Comparison of ENCODE assay signal across 8 cellular contexts in the genomic region with DNA sequence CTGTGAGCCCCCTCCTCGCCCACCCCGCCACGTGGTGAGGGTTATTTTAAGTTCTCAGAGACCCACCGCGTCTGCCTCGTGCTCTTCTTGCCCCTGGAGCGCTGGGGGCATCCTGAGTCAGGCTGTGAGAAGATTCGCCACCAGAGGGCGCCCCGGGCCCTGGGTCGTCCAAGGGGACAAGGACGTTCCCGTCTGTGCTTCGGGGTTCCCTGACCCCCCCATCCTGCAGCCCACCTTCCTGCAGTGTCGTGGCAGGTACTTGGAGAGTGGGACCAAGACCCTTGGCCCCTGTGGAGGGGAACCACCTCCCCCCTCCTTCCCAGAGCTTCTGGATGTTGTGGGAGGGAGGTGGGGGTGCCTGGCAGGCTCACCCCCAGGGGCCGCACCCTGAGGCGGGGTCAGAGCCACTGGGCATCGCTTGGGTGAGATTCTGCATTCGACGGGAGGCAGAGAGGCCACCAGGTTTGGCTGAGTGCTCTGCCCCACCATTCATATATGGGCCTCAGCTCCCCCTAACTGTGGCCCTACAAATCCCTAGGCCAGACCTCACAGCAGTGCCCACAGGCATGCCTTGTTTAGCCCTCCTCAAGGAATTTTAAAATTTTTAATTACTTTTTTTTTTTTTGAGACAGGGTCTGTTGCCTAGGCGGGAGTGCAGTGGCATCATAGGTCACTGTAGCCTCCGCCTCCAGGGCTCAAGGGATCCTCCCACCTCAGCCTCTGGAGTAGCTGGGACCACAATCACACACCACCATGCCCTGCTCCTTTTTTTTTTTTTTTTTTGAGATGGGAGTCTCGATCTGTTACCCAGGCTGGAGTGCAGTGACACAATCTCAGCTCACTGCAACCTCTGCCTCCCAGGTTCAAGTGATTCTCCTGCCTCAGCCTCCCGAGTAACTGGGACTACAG. TPM values are rescaled to one million over a fixed set of nuclear protein-coding genes. Genes with fewer than 3 reads are reported as not detected.
A peak's percentile ranks its signal among the peaks of the same experiment; 100 is the strongest.
DNase-seq lines count a peak whose midpoint lies in the region; ATAC-seq and TF ChIP-seq lines count a peak whose summit lies in the region.

No MANE protein-coding gene starts in this region.

- H3K27me3 ChIP-seq in Caco-2 (replicated peaks; ENCODE audit: control insufficient read depth, insufficient read depth, low read length): no peaks in the 10 kb centered on the region
- no peaks in the 10 kb centered on the region for H3K27me3 ChIP-seq in HAP-1 (ENCODE audit: low read depth)
- H3K27me3 ChIP-seq in esophagus squamous epithelium: no peaks in the 10 kb centered on the region
- H3K27me3 ChIP-seq in neural progenitor cell: no peaks in the 10 kb centered on the region
- no peaks in the 10 kb centered on the region for H3K27me3 ChIP-seq in suprapubic skin

- no peaks in the 10 kb centered on the region for H3K9me3 Mint-ChIP-seq in Caco-2 (ENCODE audit: unreplicated experiment)
- no peaks in the 10 kb centered on the region for H3K9me3 Mint-ChIP-seq in neural progenitor cell

- H3K36me3 Mint-ChIP-seq in Caco-2 (ENCODE audit: insufficient read depth, unreplicated experiment) (peaks cover 38% of the 10 kb centered on the region), neural progenitor cell (no peaks in the 10 kb centered on the region)

- H3K27ac ChIP-seq in OCI-LY7 (ENCODE audit: low read depth, low read length, poor library complexity, severe bottlenecking) (peak overlapping the region; percentile 8), esophagus squamous epithelium (no peak overlapping the region), neural progenitor cell (no peak overlapping the region), suprapubic skin (no peak overlapping the region)

- H3K9me2 ChIP-seq in OCI-LY7 (ENCODE audit: insufficient read depth, low read length): no peaks in the 10 kb centered on the region

- TF ChIP-seq POLR2A in esophagus squamous epithelium (IDR thresholded peaks at IDR 0.05) (no peak), suprapubic skin (IDR thresholded peaks at IDR 0.05) (no peak)

- TF ChIP-seq CTCF in Caco-2 (IDR thresholded peaks at IDR 0.05; ENCODE audit: insufficient read depth in 1 of 2, low read depth in 1 of 2, low read length in 1 of 2, severe bottlenecking in 1 of 2, unreplicated experiment in 1 of 2) (peak; percentile 84 to 88), OCI-LY7 (conservative IDR thresholded peaks at IDR 0.05; ENCODE audit: low read length) (peak; percentile 93), esophagus squamous epithelium (IDR thresholded peaks at IDR 0.05) (peak; percentile 72 to 95 (median 88)), neural progenitor cell (IDR thresholded peaks at IDR 0.05) (peak; percentile 89), suprapubic skin (IDR thresholded peaks at IDR 0.05) (peak; percentile 61 to 88)

- H3K27me3 Mint-ChIP-seq in Caco-2 (ENCODE audit: insufficient read depth, unreplicated experiment) (no peaks in the 10 kb centered on the region), neural progenitor cell (ENCODE audit: insufficient read depth, low read depth) (peaks cover 8% of the 10 kb centered on the region)

- H3K79me2 ChIP-seq in OCI-LY7 (ENCODE audit: insufficient read depth, low read depth, low read length) (no peaks in the 10 kb centered on the region), neural progenitor cell (ENCODE audit: low read depth) (no peaks in the 10 kb centered on the region)

- H3K4me2 ChIP-seq in OCI-LY7 (ENCODE audit: low read length): peak overlapping the region; percentile 26; the same call in 1 of the 2 replicates
- H3K4me2 ChIP-seq in neural progenitor cell: no peak overlapping the region

- no peak overlapping the region for H3K4me3 Mint-ChIP-seq in Caco-2 (ENCODE audit: unreplicated experiment)
- H3K4me3 Mint-ChIP-seq in neural progenitor cell: no peak overlapping the region

- H3K4me1 ChIP-seq in Caco-2: peaks cover 16% of the 10 kb centered on the region
- peaks cover 4% of the 10 kb centered on the region for H3K4me1 ChIP-seq in HAP-1
- peaks cover 32% of the 10 kb centered on the region for H3K4me1 ChIP-seq in OCI-LY7 (ENCODE audit: insufficient read depth, low read length, poor library complexity, severe bottlenecking)
- peaks cover 12 to 27% (median 13%) of the 10 kb centered on the region in 3 donors for H3K4me1 ChIP-seq in esophagus squamous epithelium
- H3K4me1 ChIP-seq in neural progenitor cell: peaks cover 1% of the 10 kb centered on the region
- H3K4me1 ChIP-seq in suprapubic skin: peaks cover 14% of the 10 kb centered on the region

- H3K36me3 ChIP-seq in Caco-2 (ENCODE audit: control insufficient read depth, insufficient read depth, low read length): no peaks in the 10 kb centered on the region; the same call in none of the 2 replicates
- H3K36me3 ChIP-seq in HAP-1 (replicated peaks): peaks cover 36% of the 10 kb centered on the region
- H3K36me3 ChIP-seq in OCI-LY7 (ENCODE audit: insufficient read depth, low read length): peaks cover 23% of the 10 kb centered on the region; the same call in 1 of the 2 replicates
- H3K36me3 ChIP-seq in esophagus squamous epithelium: peaks cover 0 to 24% (median 0%) of the 10 kb centered on the region in 3 donors
- H3K36me3 ChIP-seq in neural progenitor cell: no peaks in the 10 kb centered on the region
- H3K36me3 ChIP-seq in suprapubic skin: peaks cover 9% of the 10 kb centered on the region

- no TSS peak for BruUV-seq in Caco-2 (replicated peaks; lab: Mats Ljungman, UMichigan)
- no TSS peak for BruUV-seq in OCI-LY7 (replicated peaks; lab: Mats Ljungman, UMichigan)

- intact Hi-C loops in Caco-2 (cut with micrococcal nuclease; ENCODE audit: unreplicated experiment): loop anchor here (1.0 kb wide), 1 partner anchor 18 kb away; no protein-coding TSS in a partner anchor
- intact Hi-C loops in OCI-LY7 (cut with micrococcal nuclease; ENCODE audit: unreplicated experiment): loop anchor here (1.0 kb wide), 1 partner anchor 18 kb away; no protein-coding TSS in a partner anchor
- intact Hi-C loops in esophagus squamous epithelium (cut with DNase I): no loop called here

- 56 to 75% methylated on average over 5 to 6 of the region's 24 CpGs for WGBS in esophagus squamous epithelium, 2 donors
- 42% methylated on average over 13 of the region's 24 CpGs for WGBS in suprapubic skin

- H3K4me1 Mint-ChIP-seq in Caco-2 (ENCODE audit: low read depth, unreplicated experiment) (peaks cover 11% of the 10 kb centered on the region), neural progenitor cell (peaks cover 3% of the 10 kb centered on the region)

- H4K20me1 ChIP-seq in OCI-LY7 (ENCODE audit: insufficient read depth, low read length) (no peaks in the 10 kb centered on the region), neural progenitor cell (ENCODE audit: low read depth) (peaks cover 7% of the 10 kb centered on the region)

- TF ChIP-seq EP300 in suprapubic skin (IDR thresholded peaks at IDR 0.05): no peak

- H3K4me3 ChIP-seq in Caco-2 (ENCODE audit: low read depth, low read length) (no peak overlapping the region), HAP-1 (no peak overlapping the region), OCI-LY7 (ENCODE audit: low read depth, low read length, poor library complexity, severe bottlenecking) (no peak overlapping the region), esophagus squamous epithelium (no peak overlapping the region), neural progenitor cell (no peak overlapping the region), suprapubic skin (no peak overlapping the region)

- H2AFZ ChIP-seq in OCI-LY7 (ENCODE audit: low read length) (no peak overlapping the region), neural progenitor cell (replicated peaks) (no peak overlapping the region)

- H3K27ac Mint-ChIP-seq in Caco-2 (ENCODE audit: unreplicated experiment): peak overlapping the region; percentile 77
- no peak overlapping the region for H3K27ac Mint-ChIP-seq in neural progenitor cell

- in situ Hi-C loops in HAP-1 (cut with MboI; ENCODE audit: low sequenced_read_pairs): loop anchor here (5.0 kb wide), 1 partner anchor 84 kb away; no protein-coding TSS in a partner anchor

- POLR2A ChIA-PET in Caco-2 (lab: Charles Lee) (no interaction called here), OCI-LY7 (lab: Charles Lee) (interaction anchor here (0.6 to 0.7 kb wide), 2 partner anchors 13 to 289 kb away, joined by 3 read pairs; no protein-coding TSS in a partner anchor)

- CTCF ChIA-PET in Caco-2 (lab: Charles Lee): interaction anchor here (0.6 to 4.9 kb wide), 6 partner anchors 18 to 277 kb away, joined by 3 to 53 read pairs (median 4); partner anchors contain the start of gene RHOF
- CTCF ChIA-PET in OCI-LY7 (lab: Charles Lee; ENCODE audit: unreplicated experiment): interaction anchor here (0.6 to 1.1 kb wide), 2 partner anchors 10 to 17 kb away, joined by 5 to 7 read pairs; partner anchors contain the start of gene RHOF

- no peaks in the 10 kb centered on the region for H3K9me3 ChIP-seq in Caco-2
- H3K9me3 ChIP-seq in HAP-1: no peaks in the 10 kb centered on the region
- H3K9me3 ChIP-seq in OCI-LY7 (ENCODE audit: low read length): no peaks in the 10 kb centered on the region
- H3K9me3 ChIP-seq in esophagus squamous epithelium: no peaks in the 10 kb centered on the region
- H3K9me3 ChIP-seq in neural progenitor cell (ENCODE audit: low read depth): no peaks in the 10 kb centered on the region
- H3K9me3 ChIP-seq in suprapubic skin: no peaks in the 10 kb centered on the region

- DNase-seq in Caco-2 (peak; percentile 72 to 84), HAP-1 (ENCODE audit: low spot score in 2 of 2) (peak; percentile 38 to 91), OCI-LY7 (ENCODE audit: low spot score) (peak; percentile 85), activated T-cell treated with anti-CD3 and anti-CD28 coated beads for 48 hours (ENCODE audit: low read depth) (peak; percentile 85), esophagus squamous epithelium (lab: John Stamatoyannopoulos, UW) (no peak), neural progenitor cell (ENCODE audit: low spot score) (peak; percentile 89), suprapubic skin (ENCODE audit: low spot score in 2 of 2) (peak; percentile 91 to 92)

- H3K9ac ChIP-seq in neural progenitor cell: no peak overlapping the region

- ATAC-seq in HG03175 (IDR thresholded peaks at IDR 0.05; ENCODE audit: unreplicated experiment): no peak

- peaks cover 14% of the 10 kb centered on the region for H3F3A ChIP-seq in neural progenitor cell (ENCODE audit: low read depth)

RNA-seq across cellular contexts. Expression of gene RHOF, which starts 17.0 kb away (rescaled TPM):
- total RNA-seq in Caco-2 (2022) (33.8 and 36.7 TPM in 2 replicates), OCI-LY7 (2022) (45.7 and 53.7 TPM in 2 replicates), esophagus squamous epithelium (10 to 100 TPM in 1 of 4 donors, 1 to 10 TPM in 3; 3.2 to 20.4 (median 6.2) TPM), neural progenitor cell (ENCODE audit: low replicate concordance) (20.1 and 30.8 TPM in 2 replicates), suprapubic skin (10 to 100 TPM in 3 of 4 donors, 1 to 10 TPM in 1; 6.6 to 20.4 (median 17.5) TPM)
- total RNA-seq in OCI-LY7 (2014; rRNA removed; shearing (Covaris generic)): 23.5 and 29.2 TPM in 2 replicates

RNA-seq across cellular contexts. Expression of gene SETD1B, which starts 27.4 kb away (rescaled TPM):
- 16.8 and 17.6 TPM in 2 replicates for total RNA-seq in Caco-2 (2022)
- total RNA-seq in OCI-LY7 (2014; rRNA removed; shearing (Covaris generic)): 3.3 and 4.7 TPM in 2 replicates
- total RNA-seq in OCI-LY7 (2022): 22.5 and 24.3 TPM in 2 replicates
- total RNA-seq in esophagus squamous epithelium: 10 to 100 TPM in 3 of 4 donors, 1 to 10 TPM in 1; 5.6 to 14.4 (median 10.6) TPM
- 1.8 and 4.4 TPM in 2 replicates for total RNA-seq in neural progenitor cell (ENCODE audit: low replicate concordance)
- total RNA-seq in suprapubic skin: 10 to 100 TPM; 13.1 to 23.1 (median 19.5) TPM
